9 cellular contexts compared by ENCODE assay signal in the genomic region with DNA sequence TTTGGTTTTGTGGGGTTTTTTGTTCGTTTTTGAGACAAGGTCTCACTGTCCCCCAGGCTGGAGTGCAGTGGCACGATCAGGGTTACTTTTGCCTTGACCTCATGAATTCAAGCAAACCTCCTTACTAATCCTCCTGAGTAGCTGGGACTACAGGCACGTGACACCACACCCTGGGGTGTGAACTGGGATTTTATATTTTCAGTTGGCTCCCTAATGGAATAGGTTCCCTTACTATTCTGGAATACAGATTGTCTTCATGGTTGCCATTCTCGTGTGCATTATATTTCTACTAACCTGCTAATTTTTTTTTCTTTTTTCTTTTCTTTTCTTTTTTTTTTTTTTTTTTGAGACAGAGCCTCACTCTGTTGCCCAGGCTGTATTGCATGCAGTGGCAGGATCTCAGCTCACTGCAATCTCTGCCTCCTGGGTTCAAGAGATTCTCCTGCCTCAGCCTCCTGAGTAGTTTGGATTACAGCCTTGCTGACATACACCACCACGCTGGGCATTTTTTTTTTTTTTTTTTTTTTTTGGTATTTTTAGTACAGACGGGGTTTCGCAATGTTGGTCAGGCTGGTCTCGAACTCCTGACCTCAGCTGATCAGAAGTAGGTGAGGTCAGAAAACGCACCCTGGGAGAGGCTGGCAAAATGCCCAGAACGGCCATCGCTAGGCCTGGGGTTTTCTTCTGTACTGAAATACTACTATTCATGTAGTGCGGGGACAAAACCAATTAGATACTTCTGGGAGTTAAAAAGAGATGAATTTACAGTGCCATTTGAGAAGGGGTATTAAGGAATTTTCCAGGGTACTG. TPM values are rescaled to one million over a fixed set of nuclear protein-coding genes. Genes with fewer than 3 reads are reported as not detected.
DNase-seq lines count a peak whose midpoint lies in the region; ATAC-seq and TF ChIP-seq lines count a peak whose summit lies in the region.
"Not testable (repeated sequence)": the region's sequence is repeated elsewhere in the genome, so short reads cannot be mapped to it uniquely, and the experiment has no call there.
"Had no signal": no experiment of that assay in that cellular context is flagged by ENCODE, and none has a peak within 500 bp of the region (broad histone marks: within the 10 kb centered on the region; RNA-seq: fewer than 3 reads in every experiment).

No MANE protein-coding gene starts in this region.

- not testable (repeated sequence) for ATAC-seq in activated T-helper 17 cell treated with anti-CD3 and anti-CD28 coated beads, Interleukin-2, amount 50 U/mL, for 72 hours (replicated peaks); right lobe of liver

- TF ChIP-seq POLR2A in right lobe of liver (IDR thresholded peaks at IDR 0.05) = not testable (repeated sequence)

- H3K27ac Mint-ChIP-seq in activated T-helper 17 cell treated with anti-CD3 and anti-CD28 coated beads, Interleukin-2, amount 50 U/mL, for 72 hours = peak overlapping the region; percentile 98

- H3K4me1 Mint-ChIP-seq in activated T-helper 17 cell treated with anti-CD3 and anti-CD28 coated beads, Interleukin-2, amount 50 U/mL, for 72 hours = peaks cover 11% of the 10 kb centered on the region

- not testable (repeated sequence) for H3K4me3 ChIP-seq in HAP-1, right lobe of liver
- peak overlapping the region; percentile 61 for H3K4me3 ChIP-seq in SJCRH30
- peak overlapping the region in 16 of 59 donors; percentile 51 to 75 (median 64) for H3K4me3 ChIP-seq in dorsolateral prefrontal cortex

- in situ Hi-C loops in HAP-1 (cut with MboI; ENCODE audit: low sequenced_read_pairs) = not testable (repeated sequence)

- intact Hi-C loops in dorsolateral prefrontal cortex (cut with DNase I); right lobe of liver (cut with DNase I): not testable (repeated sequence)

- not testable (repeated sequence) for H3K27me3 ChIP-seq in HAP-1 (ENCODE audit: low read depth); SJCRH30; right lobe of liver
- H3K27me3 ChIP-seq in dorsolateral prefrontal cortex = peaks cover 0 to 14% (median 0%) of the 10 kb centered on the region in 45 donors

- TF ChIP-seq CTCF in dorsolateral prefrontal cortex (IDR thresholded peaks at IDR 0.05 in 54 of 56, conservative IDR thresholded peaks at IDR 0.05 in 2 of 56; ENCODE audit: low read depth in 1 of 56, partially characterized antibody in 56 of 56); right lobe of liver (IDR thresholded peaks at IDR 0.05): not testable (repeated sequence)

- not testable (repeated sequence) for H3K9me3 ChIP-seq in HAP-1; SJCRH30 (replicated peaks); right lobe of liver

- 18% methylated on average over 11 of the region's 12 CpGs for WGBS in right lobe of liver (ENCODE audit: insufficient coverage, low coverage, low lambda C conversion rate, missing lambda C conversion rate)

- not testable (repeated sequence) for H3K9me3 Mint-ChIP-seq in activated T-helper 17 cell treated with anti-CD3 and anti-CD28 coated beads, Interleukin-2, amount 50 U/mL, for 72 hours

- peak overlapping the region; percentile 85 for H3K4me3 Mint-ChIP-seq in activated T-helper 17 cell treated with anti-CD3 and anti-CD28 coated beads, Interleukin-2, amount 50 U/mL, for 72 hours

- DNase-seq in AG08395 (ENCODE audit: low spot score) (peak; percentile 0), HAP-1 (ENCODE audit: low spot score in 2 of 2) (peak; percentile 3 to 76), NCI-H146 (lab: John Stamatoyannopoulos, UW) (peak; percentile 2), SJCRH30 (peak; percentile 24 to 47), dorsolateral prefrontal cortex (peak in 1 of 10 donors; percentile 11), right lobe of liver (peak in 2 of 3 donors; percentile 31 to 43)
- peak; percentile 53 for DNase-seq in stimulated activated CD4-positive, alpha-beta T cell treated with anti-CD3 and anti-CD28 coated beads, Interleukin-15, amount 100 ng/mL, for 24 hours

- H3K36me3 Mint-ChIP-seq in activated T-helper 17 cell treated with anti-CD3 and anti-CD28 coated beads, Interleukin-2, amount 50 U/mL, for 72 hours (ENCODE audit: low read depth) = peaks cover 18% of the 10 kb centered on the region

- H3K27ac ChIP-seq in SJCRH30, right lobe of liver: not testable (repeated sequence)
- H3K27ac ChIP-seq in dorsolateral prefrontal cortex = peak overlapping the region in 39 of 59 donors; percentile 87 to 98 (median 96)

- not testable (repeated sequence) for H3K36me3 ChIP-seq in HAP-1 (replicated peaks); SJCRH30; right lobe of liver

- peaks cover 16% of the 10 kb centered on the region for H3K4me1 ChIP-seq in HAP-1
- not testable (repeated sequence) for H3K4me1 ChIP-seq in SJCRH30, right lobe of liver

- not testable (repeated sequence) for H3K27me3 Mint-ChIP-seq in activated T-helper 17 cell treated with anti-CD3 and anti-CD28 coated beads, Interleukin-2, amount 50 U/mL, for 72 hours

RNA-seq across cellular contexts. Expression of a gene that starts 42.5 kb away (rescaled TPM):
- not detected in 2 replicates for total RNA-seq in SJCRH30 (2014; rRNA removed; shearing (Covaris generic))
- not detected for total RNA-seq in activated T-helper 17 cell treated with anti-CD3 and anti-CD28 coated beads, Interleukin-2, amount 50 U/mL, for 72 hours
- total RNA-seq in dorsolateral prefrontal cortex (1 to 10 TPM in 8 of 120 experiments, under 1 TPM in 2, not detected in 110; 0.85 to 3.5 (median 1.4) TPM), right lobe of liver (not detected)
- total RNA-seq: mucosa of descending colon had no signal
